ENCODE assay signal across 34 cellular contexts in genomic region chr11:85256433-85256832, GRCh38.
"Had no signal": no experiment of that assay in that cellular context is flagged by ENCODE, and none has a peak within 500 bp of the region (broad histone marks: within the 10 kb centered on the region; RNA-seq: fewer than 3 reads in every experiment).

No MANE protein-coding gene starts in this region.

- H3K9ac ChIP-seq: KMS-11 had no signal

- DNase-seq: Karpas-422, Kasumi-1, KBM-7, KG1, MG63, MM.1S, MV-4-11, NCI-H1048, NCI-H1092, NCI-H1092 treated with DMSO at 0.1 percent for 48 hours, NCI-H1105, NCI-H1105 treated with DMSO at 0.1 percent for 48 hours, NCI-H1417, NCI-H1417 treated with DMSO at 0.1 percent for 48 hours, NCI-H1436 treated with DMSO at 0.1 percent for 48 hours, NCI-H146, NCI-H1694, NCI-H1694 treated with DMSO at 0.1 percent for 48 hours, NCI-H187, NCI-H187 treated with DMSO at 0.1 percent for 48 hours, NCI-H1930, NCI-H2029, NCI-H2029 treated with DMSO at 0.1 percent for 48 hours, NCI-H2081, NCI-H2081 treated with DMSO at 0.1 percent for 48 hours, NCI-H2107, NCI-H2171, NCI-H2171 treated with DMSO at 0.1 percent for 48 hours, NCI-H2227 treated with DMSO at 0.1 percent for 48 hours, NCI-H226, NCI-H345, NCI-H446, NCI-H446 treated with DMSO at 0.1 percent for 48 hours had no signal

- H3K27me3 ChIP-seq: MG63 had no signal

- H3K9me3 ChIP-seq: MG63 had no signal

- H3K4me2 ChIP-seq: KMS-11 had no signal

- H3K27ac ChIP-seq: KMS-11 had no signal

- H3K4me3 ChIP-seq: MG63 had no signal

- H3K36me3 ChIP-seq: MG63 had no signal
